In genomic region chr10:100986952-100987684, GRCh38 we compare ENCODE assay signal across 8 cellular contexts. TPM values are rescaled to one million over a fixed set of nuclear protein-coding genes. Genes with fewer than 3 reads are reported as not detected.
DNase-seq lines count a peak whose midpoint lies in the region; ATAC-seq and TF ChIP-seq lines count a peak whose summit lies in the region.

Gene MRPL43 (minus strand): TSS chr10:100987497. CDS start chr10:100987443, 54 bp downstream.
Gene TWNK (plus strand): TSS chr10:100987543. CDS start chr10:100988211, 668 bp downstream.

- peaks cover 5% of the 10 kb centered on the region for H3K36me3 Mint-ChIP-seq in IgD-negative memory B cell
- peaks cover 11 to 44% (median 26%) of the 10 kb centered on the region in 5 donors for H3K36me3 Mint-ChIP-seq in naive thymus-derived CD4-positive, alpha-beta T cell
- peaks cover 46% of the 10 kb centered on the region for H3K36me3 Mint-ChIP-seq in stimulated activated memory B cell treated with anti-CD40 and anti-IgM and Interleukin-4, amounts not matched to agents 10 μg/mL and 1 μg/mL and 100 μg/mL, for 72 hours

- H4K20me1 ChIP-seq in fibroblast of lung (ENCODE audit: control insufficient read depth, extremely low read depth, insufficient read depth, low read length) = no peaks in the 10 kb centered on the region

- no peaks in the 10 kb centered on the region for H3K9me3 Mint-ChIP-seq in IgD-negative memory B cell
- H3K9me3 Mint-ChIP-seq in naive thymus-derived CD4-positive, alpha-beta T cell = no peaks in the 10 kb centered on the region
- no peaks in the 10 kb centered on the region for H3K9me3 Mint-ChIP-seq in stimulated activated memory B cell treated with anti-CD40 and anti-IgM and Interleukin-4, amounts not matched to agents 10 μg/mL and 1 μg/mL and 100 μg/mL, for 72 hours

- DNase-seq in DMS153 (lab: John Stamatoyannopoulos, UW) = peak; percentile 44
- peak; percentile 69 for DNase-seq in RPMI7951 (ENCODE audit: low read depth)
- DNase-seq in activated T-helper 1 cell treated with anti-CD3 and anti-CD28 coated beads, Interleukin-2, amount 50 U/mL, for 16 hours (ENCODE audit: low read depth in 1 of 2, low spot score in 1 of 2) = peak; percentile 67 to 75
- DNase-seq in fibroblast of lung (ENCODE audit: low read depth in 2 of 2) = peak; percentile 67 to 68
- peak; percentile 68 to 88 (median 84) for DNase-seq in naive thymus-derived CD4-positive, alpha-beta T cell

- intact Hi-C loops in naive thymus-derived CD4-positive, alpha-beta T cell (cut with micrococcal nuclease) = loop anchor here (1.0 kb wide), 3 partner anchors 10 to 75 kb away; partner anchors contain the start of genes SEMA4G (in 2 of the 2) and SLF2 (in 2 of the 2)

- H3K9ac ChIP-seq in fibroblast of lung (ENCODE audit: insufficient read depth, low read length) = peak within 1 kb of the TSS; percentile 81

- peaks cover 33% of the 10 kb centered on the region for H3K79me2 ChIP-seq in fibroblast of lung (ENCODE audit: control insufficient read depth, insufficient read depth, low read length)

- POLR2A ChIA-PET in naive thymus-derived CD4-positive, alpha-beta T cell (lab: Charles Lee) = interaction anchor here (0.9 to 4.7 kb wide), 4 partner anchors 10 to 45 kb away, joined by 3 to 65 read pairs (median 4); partner anchors contain the start of genes LZTS2, PDZD7 and SFXN3

- no peaks in the 10 kb centered on the region for H3K27me3 ChIP-seq in fibroblast of lung (ENCODE audit: control insufficient read depth, insufficient read depth, low read length)
- H3K27me3 ChIP-seq in naive thymus-derived CD4-positive, alpha-beta T cell (ENCODE audit: control insufficient read depth in 2 of 2, insufficient read depth in 2 of 2, low read length in 2 of 2) = no peaks in the 10 kb centered on the region

- H3K4me2 ChIP-seq in fibroblast of lung (ENCODE audit: extremely low read depth, insufficient read depth, low read length) = peak within 1 kb of the TSS; percentile 98

- CTCF ChIA-PET in naive thymus-derived CD4-positive, alpha-beta T cell (lab: Charles Lee) = interaction anchor here (1.8 to 2.4 kb wide), 2 partner anchors 10 to 27 kb away, joined by 5 to 24 read pairs; no protein-coding TSS in a partner anchor

- peaks cover 11 to 30% (median 17%) of the 10 kb centered on the region in 3 donors for H3K4me1 Mint-ChIP-seq in IgD-negative memory B cell
- peaks cover 23 to 60% (median 38%) of the 10 kb centered on the region in 7 donors for H3K4me1 Mint-ChIP-seq in naive thymus-derived CD4-positive, alpha-beta T cell
- H3K4me1 Mint-ChIP-seq in stimulated activated memory B cell treated with anti-CD40 and anti-IgM and Interleukin-4, amounts not matched to agents 10 μg/mL and 1 μg/mL and 100 μg/mL, for 72 hours = peaks cover 41% of the 10 kb centered on the region

- peak within 1 kb of the TSS; percentile 100 for H2AFZ ChIP-seq in fibroblast of lung (ENCODE audit: low read length)

- peak within 1 kb of the TSS; percentile 95 to 96 (median 95) for H3K4me3 Mint-ChIP-seq in IgD-negative memory B cell
- peak within 1 kb of the TSS; percentile 91 to 100 (median 95) for H3K4me3 Mint-ChIP-seq in naive thymus-derived CD4-positive, alpha-beta T cell
- peak within 1 kb of the TSS; percentile 92 for H3K4me3 Mint-ChIP-seq in stimulated activated memory B cell treated with anti-CD40 and anti-IgM and Interleukin-4, amounts not matched to agents 10 μg/mL and 1 μg/mL and 100 μg/mL, for 72 hours

- no peaks in the 10 kb centered on the region for H3K27me3 Mint-ChIP-seq in IgD-negative memory B cell
- no peaks in the 10 kb centered on the region for H3K27me3 Mint-ChIP-seq in naive thymus-derived CD4-positive, alpha-beta T cell
- no peaks in the 10 kb centered on the region for H3K27me3 Mint-ChIP-seq in stimulated activated memory B cell treated with anti-CD40 and anti-IgM and Interleukin-4, amounts not matched to agents 10 μg/mL and 1 μg/mL and 100 μg/mL, for 72 hours

- peak within 1 kb of the TSS; percentile 16 to 93 (median 85) for H3K27ac Mint-ChIP-seq in IgD-negative memory B cell
- H3K27ac Mint-ChIP-seq in naive thymus-derived CD4-positive, alpha-beta T cell = peak within 1 kb of the TSS; percentile 80 to 98 (median 92)
- H3K27ac Mint-ChIP-seq in stimulated activated memory B cell treated with anti-CD40 and anti-IgM and Interleukin-4, amounts not matched to agents 10 μg/mL and 1 μg/mL and 100 μg/mL, for 72 hours = peak within 1 kb of the TSS; percentile 87

- no peak for TF ChIP-seq CTCF in fibroblast of lung (conservative IDR thresholded peaks at IDR 0.05 in 1 of 2, IDR thresholded peaks at IDR 0.05 in 1 of 2; ENCODE audit: low read depth in 1 of 2, low read length in 2 of 2)

- no peaks in the 10 kb centered on the region for H3K9me3 ChIP-seq in fibroblast of lung (ENCODE audit: control insufficient read depth, insufficient read depth, low read depth, low read length)
- H3K9me3 ChIP-seq in naive thymus-derived CD4-positive, alpha-beta T cell (ENCODE audit: control insufficient read depth in 2 of 3, low read length in 3 of 3) = no peaks in the 10 kb centered on the region

- H3K27ac ChIP-seq in fibroblast of lung (ENCODE audit: insufficient read depth, low read length) = peak within 1 kb of the TSS; percentile 79
- H3K27ac ChIP-seq in naive thymus-derived CD4-positive, alpha-beta T cell (ENCODE audit: low read depth, low read length) = peak within 1 kb of the TSS; percentile 81

- H3K36me3 ChIP-seq in fibroblast of lung (ENCODE audit: control insufficient read depth, insufficient read depth, low read length) = peaks cover 14% of the 10 kb centered on the region
- peaks cover 0 to 59% (median 11%) of the 10 kb centered on the region in 3 experiments for H3K36me3 ChIP-seq in naive thymus-derived CD4-positive, alpha-beta T cell (ENCODE audit: control insufficient read depth in 2 of 3, insufficient read depth in 3 of 3, low read length in 3 of 3)

- ATAC-seq in GM21515 (IDR thresholded peaks at IDR 0.05; ENCODE audit: unreplicated experiment) = peak; percentile 59
- peak; percentile 94 for ATAC-seq in naive thymus-derived CD4-positive, alpha-beta T cell
- peak; percentile 95 for ATAC-seq in stimulated activated memory B cell treated with anti-CD40 and anti-IgM and Interleukin-4, amounts not matched to agents 10 μg/mL and 1 μg/mL and 100 μg/mL, for 72 hours

- H3K4me3 ChIP-seq in fibroblast of lung (replicated peaks in 1 of 4; ENCODE audit: control extremely low read depth in 1 of 4, insufficient read depth in 1 of 4, low read depth in 3 of 4, low read length in 4 of 4) = peak within 1 kb of the TSS; percentile 79 to 99 (median 98)
- peak within 1 kb of the TSS; percentile 89 for H3K4me3 ChIP-seq in naive thymus-derived CD4-positive, alpha-beta T cell (ENCODE audit: low read length)

- peaks cover 8% of the 10 kb centered on the region for H3K4me1 ChIP-seq in fibroblast of lung (ENCODE audit: control insufficient read depth, extremely low read depth, insufficient read depth, low read length)
- peaks cover 17 to 24% of the 10 kb centered on the region in 2 donors for H3K4me1 ChIP-seq in naive thymus-derived CD4-positive, alpha-beta T cell (ENCODE audit: control insufficient read depth in 2 of 2, insufficient read depth in 2 of 2, low read length in 2 of 2)

RNA-seq across cellular contexts. Expression of gene MRPL43, which starts in this region (rescaled TPM):
- polyA plus RNA-seq in IgD-negative memory B cell (120 TPM), fibroblast of lung (62.1 and 87.5 TPM in 2 replicates)
- total RNA-seq in RPMI7951 (2014; rRNA removed; shearing (Covaris generic)) = 79.8 and 86.3 TPM in 2 replicates
- 54.4 and 61.4 TPM in 2 replicates for total RNA-seq in fibroblast of lung
- 102 and 139 TPM in 2 replicates for polyA plus RNA-seq in fibroblast of lung (2012)
- 31.9 and 43.6 TPM in 2 replicates for polyA minus RNA-seq in fibroblast of lung (ENCODE audit: low replicate concordance)
- total RNA-seq in naive thymus-derived CD4-positive, alpha-beta T cell = 10 to 100 TPM; 35.8 to 74.5 (median 46.5) TPM
- 100 to 1,000 TPM; 143 to 149 TPM for polyA plus RNA-seq in naive thymus-derived CD4-positive, alpha-beta T cell

RNA-seq across cellular contexts. Expression of gene TWNK, which starts in this region (rescaled TPM):
- polyA plus RNA-seq in IgD-negative memory B cell = 13.6 TPM
- 6.4 and 7.8 TPM in 2 replicates for total RNA-seq in RPMI7951 (2014; rRNA removed; shearing (Covaris generic))
- total RNA-seq in fibroblast of lung = 6.1 and 8.0 TPM in 2 replicates
- polyA plus RNA-seq in fibroblast of lung = 3.8 and 6.7 TPM in 2 replicates
- polyA plus RNA-seq in fibroblast of lung (2012) = 4.1 and 6.2 TPM in 2 replicates
- 7.5 and 14.6 TPM in 2 replicates for polyA minus RNA-seq in fibroblast of lung (ENCODE audit: low replicate concordance)
- 10 to 100 TPM in 3 of 5 experiments, 1 to 10 TPM in 2; 5.8 to 17.3 (median 14.8) TPM for total RNA-seq in naive thymus-derived CD4-positive, alpha-beta T cell
- 10 to 100 TPM; 10.0 to 18.9 TPM for polyA plus RNA-seq in naive thymus-derived CD4-positive, alpha-beta T cell

Comparison
In these comparisons a context has a peak if more than half of its experiments do, and no peak if none do; other contexts are left out.
1. Peak in every context shown above with its lines: DNase-seq, ATAC-seq, H3K4me3 ChIP-seq and H3K27ac ChIP-seq.